41 cellular contexts compared by ENCODE assay signal in the genomic region with DNA sequence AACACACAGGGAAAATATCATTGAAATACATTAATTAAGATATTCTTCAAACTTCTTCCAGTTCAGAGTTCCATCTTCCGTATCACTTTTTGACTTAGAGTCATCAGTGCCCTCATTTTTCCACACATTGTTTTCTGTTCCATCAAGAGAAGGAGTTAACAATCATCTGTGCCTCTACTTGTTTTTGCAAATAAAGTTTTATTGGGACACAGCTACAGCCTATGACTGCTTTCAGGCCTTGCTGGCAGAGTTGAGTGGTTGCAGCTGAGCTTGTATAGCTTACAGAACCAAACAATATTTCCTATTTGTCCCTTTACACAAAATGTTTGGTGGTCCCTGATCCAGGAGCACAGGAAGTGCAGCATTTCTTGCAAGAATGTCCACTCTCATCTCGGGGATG. TPM values are rescaled to one million over a fixed set of nuclear protein-coding genes. Genes with fewer than 3 reads are reported as not detected.
DNase-seq lines count a peak whose midpoint lies in the region; ATAC-seq, FAIRE-seq and TF ChIP-seq lines count a peak whose summit lies in the region.
"Had no signal": no experiment of that assay in that cellular context is flagged by ENCODE, and none has a peak within 500 bp of the region (broad histone marks: within the 10 kb centered on the region; RNA-seq: fewer than 3 reads in every experiment).

No MANE protein-coding gene starts in this region.

- intact Hi-C loops in HepG2 (cut with micrococcal nuclease; ENCODE audit: unreplicated experiment) (no loop called here), right lobe of liver (cut with DNase I) (loop anchor here in 1 of 2 donors (10.0 kb wide), 1 partner anchor 83 kb away; the partner anchor contains the start of gene PIWIL3), GM12878 (cut with micrococcal nuclease; ENCODE audit: unreplicated experiment) (no loop called here), K562 (cut with micrococcal nuclease) (no loop called here), Calu3 (cut with micrococcal nuclease; ENCODE audit: unreplicated experiment) (no loop called here)

- TF ChIP-seq POLR2A in HepG2 (IDR thresholded peaks at IDR 0.05; ENCODE audit: insufficient read depth in 1 of 2, low read depth in 2 of 2, low read length in 2 of 2) (no peak), right lobe of liver (IDR thresholded peaks at IDR 0.05) (no peak), GM12878 (IDR thresholded peaks at IDR 0.05; ENCODE audit: low read depth, low read length) (no peak), K562 (conservative IDR thresholded peaks at IDR 0.05) (no peak)

- no peak for TF ChIP-seq CTCF in HepG2 (CRISPR knock-in tag; IDR thresholded peaks at IDR 0.05)
- no peak for TF ChIP-seq CTCF in right lobe of liver (IDR thresholded peaks at IDR 0.05)
- TF ChIP-seq CTCF in GM12878 (IDR thresholded peaks at IDR 0.05 in 2 of 3, conservative IDR thresholded peaks at IDR 0.05 in 1 of 3; ENCODE audit: control insufficient read depth in 2 of 3, extremely low read depth in 1 of 3, insufficient read depth in 1 of 3, low read depth in 3 of 3, low read length in 3 of 3), result no peak
- no peak for TF ChIP-seq CTCF in K562 (IDR thresholded peaks at IDR 0.05 in 2 of 3, conservative IDR thresholded peaks at IDR 0.05 in 1 of 3; ENCODE audit: insufficient read depth in 2 of 3, low read depth in 1 of 3, low read length in 3 of 3)
- TF ChIP-seq CTCF in endothelial cell (IDR thresholded peaks at IDR 0.05; ENCODE audit: unreplicated experiment), result no peak
- no peak for TF ChIP-seq CTCF in Calu3 (IDR thresholded peaks at IDR 0.05; ENCODE audit: unreplicated experiment)

- no peaks in the 10 kb centered on the region for H3K9me3 Mint-ChIP-seq in endothelial cell (ENCODE audit: unreplicated experiment)
- no peaks in the 10 kb centered on the region for H3K9me3 Mint-ChIP-seq in Calu3 (ENCODE audit: low read depth, unreplicated experiment)
- H3K9me3 Mint-ChIP-seq: CD4-positive, alpha-beta memory T cell; CD4-positive, alpha-beta T cell; CD8-positive, alpha-beta memory T cell; CD8-positive, alpha-beta T cell had no signal

- no peaks in the 10 kb centered on the region for H3K9me3 ChIP-seq in HepG2 (ENCODE audit: low read length)
- no peaks in the 10 kb centered on the region for H3K9me3 ChIP-seq in right lobe of liver
- no peaks in the 10 kb centered on the region for H3K9me3 ChIP-seq in GM12878 (replicated peaks; ENCODE audit: control insufficient read depth, insufficient read depth, low read length)
- H3K9me3 ChIP-seq in K562 (replicated peaks; ENCODE audit: control insufficient read depth, insufficient read depth, low read depth, low read length), result no peaks in the 10 kb centered on the region
- H3K9me3 ChIP-seq: A549, BE2C, Caco-2 had no signal

- peaks cover 5% of the 10 kb centered on the region for H3K36me3 Mint-ChIP-seq in endothelial cell (ENCODE audit: low read depth, unreplicated experiment)
- H3K36me3 Mint-ChIP-seq in Calu3 (ENCODE audit: insufficient read depth, unreplicated experiment), result no peaks in the 10 kb centered on the region
- H3K36me3 Mint-ChIP-seq: CD14-positive monocyte had no signal

- CTCF ChIA-PET in HepG2 (lab: Yijun Ruan, JAX; ENCODE audit: low intra/inter-chr PET ratio, low total read pairs) (no interaction called here), GM12878 (lab: Yijun Ruan, JAX) (no interaction called here), K562 (lab: Yijun Ruan, JAX; ENCODE audit: low intra/inter-chr PET ratio) (no interaction called here), Calu3 (lab: Charles Lee) (no interaction called here)

- DNase-seq in HepG2 (ENCODE audit: low spot score), result no peak
- DNase-seq in right lobe of liver, result no peak
- no peak for DNase-seq in GM12878 (ENCODE audit: low read depth, low spot score)
- no peak for DNase-seq in K562 (ENCODE audit: extremely low read depth in 1 of 4, low spot score in 3 of 4)
- DNase-seq in urothelium cell line (ENCODE audit: low spot score), result no peak
- DNase-seq in endothelial cell (ENCODE audit: low spot score), result no peak
- no peak for DNase-seq in SKM-1 treated with dmso at 0.1 percent for 144 hours (lab: John Stamatoyannopoulos, UW; ENCODE audit: unreplicated experiment)
- no peak for DNase-seq in Calu3
- DNase-seq: 8988T; ACHN; AML-193; BE2C; C1 segment of cervical spinal cord; Caco-2; CD4-positive, alpha-beta memory T cell; CD4-positive, alpha-beta T cell; CD4-positive, CD25-positive, alpha-beta regulatory T cell; CD8-positive, alpha-beta memory T cell; CD8-positive, alpha-beta T cell; COR-L47; DMS 273 treated with DMSO at 0.1 percent for 48 hours; DMS153; DMS53; DMS79; DMS79 treated with DMSO at 0.1 percent for 48 hours; DND-41; EL had no signal

- no TSS peak for BruUV-seq in HepG2 (replicated peaks; lab: Mats Ljungman, UMichigan)
- BruUV-seq in GM12878 (replicated peaks; lab: Mats Ljungman, UMichigan), result no TSS peak
- no TSS peak for BruUV-seq in K562 (replicated peaks; lab: Mats Ljungman, UMichigan)
- BruUV-seq in Calu3 (replicated peaks; lab: Mats Ljungman, UMichigan), result no TSS peak

- no peak overlapping the region for H3K9ac ChIP-seq in HepG2 (ENCODE audit: insufficient read depth, low read depth, low read length)
- no peak overlapping the region for H3K9ac ChIP-seq in GM12878 (ENCODE audit: control insufficient read depth, insufficient read depth, low read length)
- no peak overlapping the region for H3K9ac ChIP-seq in K562 (ENCODE audit: insufficient read depth in 1 of 2, low read depth in 2 of 2, low read length in 2 of 2)
- H3K9ac ChIP-seq: BLaER1; BLaER1 treated with 17β-estradiol and CSF1 and Interleukin-3, amounts not matched to agents 10 nM and 100 nM had no signal

- TF ChIP-seq RAD21 in HepG2 (CRISPR knock-in tag; IDR thresholded peaks at IDR 0.05) (no peak), GM12878 (IDR thresholded peaks at IDR 0.05; ENCODE audit: insufficient read depth, low read depth, low read length) (no peak), K562 (CRISPR knock-in tag; conservative IDR thresholded peaks at IDR 0.05 in 1 of 2, IDR thresholded peaks at IDR 0.05 in 1 of 2) (no peak)

- H3K36me3 ChIP-seq in HepG2 (replicated peaks in 1 of 2; ENCODE audit: control insufficient read depth in 1 of 2, insufficient read depth in 2 of 2, low read length in 2 of 2) (no peaks in the 10 kb centered on the region), right lobe of liver (no peaks in the 10 kb centered on the region), GM12878 (ENCODE audit: control insufficient read depth in 2 of 2, insufficient read depth in 2 of 2, low read length in 1 of 2) (no peaks in the 10 kb centered on the region), K562 (ENCODE audit: control insufficient read depth, insufficient read depth, low read length) (no peaks in the 10 kb centered on the region)
- H3K36me3 ChIP-seq: BLaER1; BLaER1 treated with 17β-estradiol and CSF1 and Interleukin-3, amounts not matched to agents 10 nM and 100 nM had no signal

- 3% methylated on average over 2 of the region's 2 CpGs for WGBS in HepG2 (ENCODE audit: low lambda C conversion rate)
- WGBS in right lobe of liver (ENCODE audit: insufficient coverage, low coverage, low lambda C conversion rate, missing lambda C conversion rate), result 86% methylated on average over 2 of the region's 2 CpGs
- whole genome bisulfite sequencing in GM12878 (ENCODE audit: insufficient coverage, insufficient replicate concordance, low lambda C conversion rate, missing lambda C conversion rate), result 0% methylated on average over 2 of the region's 2 CpGs
- WGBS in K562 (ENCODE audit: insufficient coverage, low coverage, missing lambda C conversion rate), result 0% methylated on average over 2 of the region's 2 CpGs

- no peak for TF ChIP-seq EP300 in HepG2 (IDR thresholded peaks at IDR 0.05; ENCODE audit: low read depth in 2 of 2, low read length in 2 of 2)
- no peak for TF ChIP-seq EP300 in HepG2 (CRISPR knock-in tag; IDR thresholded peaks at IDR 0.05; ENCODE audit: borderline replicate concordance)
- no peak for TF ChIP-seq EP300 in GM12878 (IDR thresholded peaks at IDR 0.05; ENCODE audit: borderline replicate concordance in 1 of 2, control insufficient read depth in 1 of 2, low read depth in 2 of 2, low read length in 2 of 2)
- no peak for TF ChIP-seq EP300 in K562 (IDR thresholded peaks at IDR 0.05; ENCODE audit: low read length)

- H2AFZ ChIP-seq in HepG2 (ENCODE audit: low read length), result no peak overlapping the region
- H2AFZ ChIP-seq in GM12878 (ENCODE audit: control insufficient read depth, low read depth, low read length), result no peak overlapping the region
- H2AFZ ChIP-seq in K562 (ENCODE audit: low read depth, low read length), result no peak overlapping the region

- H3K27me3 ChIP-seq in HepG2 (ENCODE audit: control insufficient read depth in 1 of 2, insufficient read depth in 2 of 2, low read length in 2 of 2), result peaks cover 3 to 8% of the 10 kb centered on the region in 2 experiments; a peak in 3 of 5 replicates
- no peaks in the 10 kb centered on the region for H3K27me3 ChIP-seq in right lobe of liver
- no peaks in the 10 kb centered on the region for H3K27me3 ChIP-seq in GM12878 (replicated peaks in 1 of 2; ENCODE audit: control insufficient read depth in 2 of 2, insufficient read depth in 2 of 2, low read length in 1 of 2)
- H3K27me3 ChIP-seq in K562 (ENCODE audit: control insufficient read depth in 2 of 2, insufficient read depth in 2 of 2, low read length in 2 of 2), result peaks cover 0 to 10% of the 10 kb centered on the region in 2 experiments; a peak in 1 of 5 replicates
- H3K27me3 ChIP-seq: BE2C; BLaER1; BLaER1 treated with 17β-estradiol and CSF1 and Interleukin-3, amounts not matched to agents 10 nM and 100 nM had no signal

- RAD21 ChIA-PET in GM12878 (lab: Charles Lee; ENCODE audit: unreplicated experiment), result no interaction called here

- H3K27me3 Mint-ChIP-seq in endothelial cell (ENCODE audit: unreplicated experiment) (peaks cover 3% of the 10 kb centered on the region), Calu3 (ENCODE audit: unreplicated experiment) (peaks cover 62% of the 10 kb centered on the region)
- H3K27me3 Mint-ChIP-seq: CD4-positive, alpha-beta memory T cell; CD4-positive, alpha-beta T cell; CD4-positive, CD25-positive, alpha-beta regulatory T cell; CD8-positive, alpha-beta memory T cell had no signal

- H3K9me1 ChIP-seq in K562 (ENCODE audit: control insufficient read depth, insufficient read depth, low read length), result no peaks in the 10 kb centered on the region

- in situ Hi-C loops in HepG2 (cut with HindIII; ENCODE audit: extremely low pct_ligation_motif_present, low pct_unique_long_range_greater_than_20kb) (no loop called here), GM12878 (cut with MboI) (no loop called here), K562 (cut with MboI) (loop anchor here (5.0 kb wide), 1 partner anchor 90 kb away; no protein-coding TSS in a partner anchor)

- H4K20me1 ChIP-seq in HepG2 (ENCODE audit: insufficient read depth, low read length), result no peaks in the 10 kb centered on the region
- H4K20me1 ChIP-seq in GM12878 (ENCODE audit: control insufficient read depth, insufficient read depth), result no peaks in the 10 kb centered on the region
- no peaks in the 10 kb centered on the region for H4K20me1 ChIP-seq in K562 (replicated peaks; ENCODE audit: control insufficient read depth, insufficient read depth, low read length)
- H4K20me1 ChIP-seq: BLaER1; BLaER1 treated with 17β-estradiol and CSF1 and Interleukin-3, amounts not matched to agents 10 nM and 100 nM had no signal

- H3K4me3 ChIP-seq in HepG2 (replicated peaks in 1 of 3; ENCODE audit: insufficient read depth in 1 of 3, low read depth in 2 of 3, low read length in 3 of 3), result no peak overlapping the region
- H3K4me3 ChIP-seq in right lobe of liver, result no peak overlapping the region
- no peak overlapping the region for H3K4me3 ChIP-seq in GM12878
- no peak overlapping the region for H3K4me3 ChIP-seq in K562
- H3K4me3 ChIP-seq: A549; BLaER1; BLaER1 treated with 17β-estradiol and CSF1 and Interleukin-3, amounts not matched to agents 10 nM and 100 nM had no signal

- SMC1A ChIA-PET in GM12878 (lab: Charles Lee; ENCODE audit: uncharacterized antibody, unreplicated experiment), result no interaction called here

- H3K4me1 ChIP-seq in HepG2 (ENCODE audit: insufficient read depth, low read length) (no peaks in the 10 kb centered on the region), right lobe of liver (no peaks in the 10 kb centered on the region), GM12878 (ENCODE audit: control insufficient read depth, insufficient read depth, low read length) (no peaks in the 10 kb centered on the region), K562 (replicated peaks in 1 of 2; ENCODE audit: control insufficient read depth in 2 of 2, insufficient read depth in 2 of 2, low read length in 2 of 2) (no peaks in the 10 kb centered on the region)
- H3K4me1 ChIP-seq: A549; BE2C; BLaER1; BLaER1 treated with 17β-estradiol and CSF1 and Interleukin-3, amounts not matched to agents 10 nM and 100 nM; Caco-2 had no signal

- no peak for FAIRE-seq in HepG2 (lab: Jason Lieb, UNC)
- FAIRE-seq in GM12878 (lab: Jason Lieb, UNC), result no peak
- no peak for FAIRE-seq in K562 (lab: Jason Lieb, UNC)
- FAIRE-seq in urothelium cell line (lab: Jason Lieb, UNC), result peak; percentile 90
- FAIRE-seq: A204.1, A549, D721Med had no signal

- no peaks in the 10 kb centered on the region for H3K79me2 ChIP-seq in HepG2 (ENCODE audit: insufficient read depth, low read length)
- H3K79me2 ChIP-seq in GM12878 (ENCODE audit: control insufficient read depth, insufficient read depth, low read length), result no peaks in the 10 kb centered on the region
- no peaks in the 10 kb centered on the region for H3K79me2 ChIP-seq in K562 (ENCODE audit: control insufficient read depth, insufficient read depth, low read length)

- POLR2A ChIA-PET in HepG2 (lab: Yijun Ruan, JAX), result no interaction called here
- POLR2A ChIA-PET in GM12878 (lab: Charles Lee), result interaction anchor here (0.7 kb wide), 1 partner anchor 270 kb away, joined by 3 read pairs; no protein-coding TSS in a partner anchor
- POLR2A ChIA-PET in K562 (lab: Yijun Ruan, JAX), result no interaction called here

- H3K4me3 Mint-ChIP-seq in endothelial cell (ENCODE audit: unreplicated experiment) (no peak overlapping the region), Calu3 (ENCODE audit: low read depth, unreplicated experiment) (no peak overlapping the region)
- H3K4me3 Mint-ChIP-seq: B cell; CD14-positive monocyte; CD4-positive, alpha-beta memory T cell; CD4-positive, alpha-beta T cell; CD4-positive, CD25-positive, alpha-beta regulatory T cell; CD8-positive, alpha-beta memory T cell; CD8-positive, alpha-beta T cell had no signal

- H3K4me1 Mint-ChIP-seq in endothelial cell (ENCODE audit: unreplicated experiment) (no peaks in the 10 kb centered on the region), Calu3 (ENCODE audit: low read depth, unreplicated experiment) (no peaks in the 10 kb centered on the region)
- H3K4me1 Mint-ChIP-seq: B cell; CD14-positive monocyte; CD4-positive, alpha-beta memory T cell; CD4-positive, CD25-positive, alpha-beta regulatory T cell; CD8-positive, alpha-beta memory T cell had no signal

- ATAC-seq in HepG2 (no peak), right lobe of liver (no peak), GM12878 (no peak), K562 (no peak)
- ATAC-seq: A549; CD8-positive, alpha-beta T cell had no signal

- H3K27ac ChIP-seq in HepG2 (ENCODE audit: extremely low read length, insufficient read depth, low read length) (no peak overlapping the region), right lobe of liver (no peak overlapping the region), GM12878 (ENCODE audit: control insufficient read depth, insufficient read depth) (no peak overlapping the region), K562 (ENCODE audit: extremely low read depth, low read depth, low read length) (no peak overlapping the region)
- H3K27ac ChIP-seq: 22Rv1; A549; BLaER1; BLaER1 treated with 17β-estradiol and CSF1 and Interleukin-3, amounts not matched to agents 10 nM and 100 nM; C4-2B had no signal

- H3K27ac Mint-ChIP-seq in endothelial cell (ENCODE audit: unreplicated experiment), result no peak overlapping the region
- no peak overlapping the region for H3K27ac Mint-ChIP-seq in Calu3 (ENCODE audit: unreplicated experiment)
- H3K27ac Mint-ChIP-seq: B cell; CD14-positive monocyte; CD4-positive, alpha-beta memory T cell; CD4-positive, alpha-beta T cell; CD4-positive, CD25-positive, alpha-beta regulatory T cell; CD8-positive, alpha-beta memory T cell; CD8-positive, alpha-beta T cell had no signal

- H3K4me2 ChIP-seq in HepG2 (ENCODE audit: low read depth, low read length), result no peak overlapping the region
- H3K4me2 ChIP-seq in GM12878 (ENCODE audit: control insufficient read depth, insufficient read depth), result no peak overlapping the region
- no peak overlapping the region for H3K4me2 ChIP-seq in K562 (ENCODE audit: insufficient read depth, low read length)
- H3K4me2 ChIP-seq: A549; BLaER1; BLaER1 treated with 17β-estradiol and CSF1 and Interleukin-3, amounts not matched to agents 10 nM and 100 nM had no signal

RNA-seq across cellular contexts. Expression of gene SGSM1, which starts 51.6 kb away (rescaled TPM):
- total RNA-seq in HepG2 (2016; rRNA removed; fragmentation: Illumina TruSeq; extraction: Trizol), result not detected in 2 replicates
- not detected in 2 replicates for total RNA-seq in HepG2 (2016; cell fraction: cytosol; rRNA removed; fragmentation: Illumina TruSeq; extraction: Trizol; ENCODE audit: low read depth)
- total RNA-seq in HepG2 (2016; cell fraction: insoluble cytoplasmic fraction; rRNA removed; fragmentation: Illumina TruSeq; extraction: Trizol), result not detected in 2 replicates
- not detected in 2 replicates for total RNA-seq in HepG2 (2016; cell fraction: membrane; rRNA removed; fragmentation: Illumina TruSeq; extraction: Trizol)
- total RNA-seq in HepG2 (2016; cell fraction: nucleus; rRNA removed; fragmentation: Illumina TruSeq; extraction: Trizol), result not detected in 2 replicates
- 0.07 and 0.09 TPM in 2 replicates for polyA plus RNA-seq in HepG2 (2011; rRNA removed)
- polyA plus RNA-seq in HepG2 (2011; cell fraction: cytosol; rRNA removed), result 0.05 and 0.07 TPM in 2 replicates
- 0.06 and 0.16 TPM in 2 replicates for polyA plus RNA-seq in HepG2 (2011; cell fraction: nucleus; rRNA removed)
- 0.04 and 0.08 TPM in 2 replicates for polyA plus RNA-seq in HepG2 (2012)
- polyA plus RNA-seq in HepG2 (2016; cell fraction: cytosol; fragmentation: Illumina TruSeq; extraction: Trizol; ENCODE audit: low read depth), result not detected in 2 replicates
- not detected in 2 replicates for polyA plus RNA-seq in HepG2 (2016; cell fraction: insoluble cytoplasmic fraction; fragmentation: Illumina TruSeq; extraction: Trizol; ENCODE audit: low read depth)
- polyA plus RNA-seq in HepG2 (2016; cell fraction: membrane; fragmentation: Illumina TruSeq; extraction: Trizol; ENCODE audit: low read depth), result not detected in 2 replicates
- polyA plus RNA-seq in HepG2 (2016; cell fraction: nucleus; fragmentation: Illumina TruSeq; extraction: Trizol; ENCODE audit: insufficient read depth, low read depth), result not detected in 2 replicates
- 0.16 and 0.21 TPM in 2 replicates for polyA minus RNA-seq in HepG2 (2011; rRNA and poly(A)+ RNA removed; ENCODE audit: low replicate concordance)
- polyA minus RNA-seq in HepG2 (2011; cell fraction: cytosol; rRNA and poly(A)+ RNA removed), result not detected in 2 replicates
- polyA minus RNA-seq in HepG2 (2011; cell fraction: nucleus; rRNA and poly(A)+ RNA removed), result 0.25 and 0.26 TPM in 2 replicates
- under 1 TPM; 0.11 to 0.78 (median 0.41) TPM for total RNA-seq in right lobe of liver
- not detected in 2 replicates for total RNA-seq in GM12878 (2013; cell fraction: nucleolus; rRNA removed)
- not detected in 2 replicates for total RNA-seq in GM12878 (2014; rRNA removed)
- total RNA-seq in GM12878 (2014; rRNA removed; fragmentation: Illumina TruSeq; extraction: Trizol), result not detected in 2 replicates
- not detected in 2 replicates for total RNA-seq in GM12878 (2021)
- polyA plus RNA-seq in GM12878 (2011; ENCODE audit: low read depth), result not detected
- not detected in 2 replicates for polyA plus RNA-seq in GM12878 (2011; rRNA removed)
- not detected in 2 replicates for polyA plus RNA-seq in GM12878 (2011; cell fraction: cytosol; rRNA removed)
- not detected in 2 replicates for polyA plus RNA-seq in GM12878 (2011; cell fraction: nucleus; rRNA removed)
- polyA plus RNA-seq in GM12878 (2012), result not detected in 2 replicates
- polyA plus RNA-seq in GM12878 (2014; fragmentation: Illumina TruSeq; extraction: Trizol), result not detected in 2 replicates
- polyA plus RNA-seq in GM12878 (2014; fragmentation: Nextera tagmentation; extraction: Ambion mirVana), result not detected
- polyA plus RNA-seq in GM12878 (2014; rRNA removed), result not detected in 2 replicates
- not detected for polyA plus RNA-seq in GM12878 (2016; fragmentation: Nextera tagmentation; extraction: Ambion mirVana)
- polyA minus RNA-seq in GM12878 (2011; rRNA and poly(A)+ RNA removed), result not detected in 2 replicates
- not detected in 2 replicates for polyA minus RNA-seq in GM12878 (2011; cell fraction: cytosol; rRNA and poly(A)+ RNA removed)
- polyA minus RNA-seq in GM12878 (2011; cell fraction: nucleus; rRNA and poly(A)+ RNA removed), result not detected in 2 replicates
- 0.12 TPM in 1 of 2 replicates, not detected in the other for total RNA-seq in K562 (2011; cell fraction: chromatin; rRNA removed; ENCODE audit: low replicate concordance)
- total RNA-seq in K562 (2011; cell fraction: nucleolus; rRNA removed), result not detected in 2 replicates
- not detected in 2 replicates for total RNA-seq in K562 (2011; cell fraction: nucleoplasm; rRNA removed)
- not detected in 2 replicates for total RNA-seq in K562 (2014; rRNA removed)
- not detected in 2 replicates for total RNA-seq in K562 (2014; rRNA removed; fragmentation: Illumina TruSeq; extraction: Trizol)
- total RNA-seq in K562 (2015; rRNA removed; fragmentation: Illumina TruSeq; extraction: Trizol), result not detected in 2 replicates
- total RNA-seq in K562 (2021), result not detected in 2 replicates
- polyA plus RNA-seq in K562 (2011; rRNA removed), result 0.01 TPM in 1 of 2 replicates, not detected in the other
- 0.03 TPM in 2 replicates for polyA plus RNA-seq in K562 (2011; cell fraction: cytosol; rRNA removed)
- 0.04 TPM in 1 of 2 replicates, not detected in the other for polyA plus RNA-seq in K562 (2011; cell fraction: nucleus; rRNA removed)
- polyA plus RNA-seq in K562 (2012), result 0.03 TPM in 1 of 2 replicates, not detected in the other
- not detected in 2 replicates for polyA plus RNA-seq in K562 (2014; fragmentation: Illumina TruSeq; extraction: Trizol)
- not detected for polyA plus RNA-seq in K562 (2014; fragmentation: Nextera tagmentation; extraction: Ambion mirVana)
- not detected in 2 replicates for polyA plus RNA-seq in K562 (2014; rRNA removed)
- polyA minus RNA-seq in K562 (2011; rRNA and poly(A)+ RNA removed), result not detected in 2 replicates
- polyA minus RNA-seq in K562 (2011; cell fraction: cytosol; rRNA and poly(A)+ RNA removed), result not detected in 2 replicates
- polyA minus RNA-seq in K562 (2011; cell fraction: nucleus; rRNA and poly(A)+ RNA removed), result not detected in 2 replicates
- total RNA-seq in endothelial cell (ENCODE audit: unreplicated experiment), result 2.4 TPM
- 0.07 and 0.20 TPM in 2 replicates for total RNA-seq in Calu3 (2022)
- total RNA-seq: A172, A673, Daoy had no signal
- polyA plus RNA-seq: AG04450, BJ, CD14-positive monocyte had no signal

Comparison
In these comparisons a context has a peak if more than half of its experiments do, and no peak if none do; other contexts are left out.
1. Of the 241 proteins assayed by ChIP-seq in both HepG2 and K562: peak only in HepG2: none; only in K562: none; in both: ZBTB40; in neither: 240.